ENCODE assay signal across 36 cellular contexts in the genomic region with DNA sequence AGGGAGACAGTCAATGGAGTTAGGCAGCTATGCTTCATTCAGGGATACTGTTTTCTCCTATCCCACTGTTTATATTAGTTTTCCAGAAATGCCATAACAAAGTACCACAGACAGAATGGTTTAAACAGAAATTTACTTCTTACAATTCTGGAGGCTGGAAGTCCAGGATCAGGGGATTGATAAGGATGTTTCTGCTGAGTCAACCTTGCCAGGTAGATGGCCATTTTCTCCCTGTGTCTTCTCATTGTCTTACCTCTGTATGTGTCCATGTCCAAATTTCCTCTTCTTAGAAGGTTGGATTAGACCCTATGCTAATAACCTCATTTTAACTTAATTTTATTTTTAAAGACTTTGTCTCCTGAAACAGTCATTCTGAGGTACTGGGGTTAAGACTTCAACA. TPM values are rescaled to one million over a fixed set of nuclear protein-coding genes. Genes with fewer than 3 reads are reported as not detected.
"Had no signal": no experiment of that assay in that cellular context is flagged by ENCODE, and none has a peak within 500 bp of the region (broad histone marks: within the 10 kb centered on the region; RNA-seq: fewer than 3 reads in every experiment).

No MANE protein-coding gene starts in this region.

- DNase-seq: activated effector memory CD4-positive, alpha-beta T cell treated with anti-CD3 and anti-CD28 coated beads, Interleukin-2, amount 50 U/mL, for 16 hours; activated effector memory CD4-positive, alpha-beta T cell treated with Interleukin-2 at 50 U/mL for 16 hours; activated gamma-delta T cell; activated gamma-delta T cell treated with Interleukin-2 at 50 U/mL for 16 hours; activated naive CD4-positive, alpha-beta T cell; activated naive CD4-positive, alpha-beta T cell treated with anti-CD3 and anti-CD28 coated beads for 36 hours; activated naive CD4-positive, alpha-beta T cell treated with anti-CD3 and anti-CD28 coated beads, Interleukin-2, amount 10 ng/mL, durations not matched to agents 7 days and 5 days; activated naive CD4-positive, alpha-beta T cell treated with anti-CD3 and anti-CD28 coated beads, Interleukin-2, amount 50 U/mL, for 16 hours; activated naive CD4-positive, alpha-beta T cell treated with Interleukin-2 at 50 U/mL for 16 hours; activated naive CD8-positive, alpha-beta T cell treated with anti-CD3 and anti-CD28 coated beads for 36 hours; activated naive CD8-positive, alpha-beta T cell treated with anti-CD3 and anti-CD28 coated beads, Interleukin-2, amount 10 ng/mL, durations not matched to agents 7 days and 5 days; activated naive CD8-positive, alpha-beta T cell treated with anti-CD3 and anti-CD28 coated beads, Interleukin-2, amount 50 U/mL, for 24 hours; activated T-cell treated with anti-CD3 and anti-CD28 coated beads, Interleukin-2, amount 50 U/mL, for 24 hours; activated T-cell treated with anti-CD3 and anti-CD28 coated beads, Interleukin-2, amount 50 U/mL, for 4 hours; activated T-cell treated with anti-CD3 and anti-CD28 coated beads, Interleukin-2, amount 50 U/mL, for 48 hours; activated T-cell treated with anti-CD3 and anti-CD28 coated beads, Interleukin-2, amount 50 U/mL, for 72 hours; adrenal gland; amniotic stem cell; amygdala; anterior cingulate cortex; aorta; body of pancreas; brain microvascular endothelial cell; caudate nucleus; central memory CD4-positive, alpha-beta T cell; cerebellar nuclear complex had no signal

- H3K4me1 ChIP-seq: adrenal gland, ascending aorta, breast epithelium had no signal

- H3K27me3 ChIP-seq: adrenal gland, ascending aorta, body of pancreas, brain microvascular endothelial cell, breast epithelium, cardiac muscle cell had no signal

- ATAC-seq: activated naive CD4-positive, alpha-beta T cell treated with anti-CD3 and anti-CD28 coated beads, Interleukin-2, amount 50 U/mL, for 72 hours; activated naive CD8-positive, alpha-beta T cell treated with anti-CD3 and anti-CD28 coated beads, Interleukin-2, amount 50 U/mL, for 24 hours; activated T-cell treated with anti-CD3 and anti-CD28 coated beads, Interleukin-2, amount 50 U/mL, for 4 hours; activated T-cell treated with anti-CD3 and anti-CD28 coated beads, Interleukin-2, amount 50 U/mL, for 72 hours; activated T-helper 17 cell treated with anti-CD3 and anti-CD28 coated beads, Interleukin-2, amount 50 U/mL, for 72 hours; body of pancreas had no signal

- H3K4me3 ChIP-seq: adrenal gland, ascending aorta, body of pancreas, breast epithelium, cardiac muscle cell had no signal

- H3K36me3 ChIP-seq: adrenal gland, ascending aorta, brain microvascular endothelial cell, breast epithelium, cardiac muscle cell had no signal

- H3K9me3 ChIP-seq: adrenal gland, ascending aorta, body of pancreas, breast epithelium had no signal

- FAIRE-seq: astrocyte, bronchial epithelial cell had no signal

- H3K27ac ChIP-seq: adrenal gland, ascending aorta, body of pancreas, brain microvascular endothelial cell, breast epithelium, cardiac muscle cell had no signal

RNA-seq across cellular contexts. Expression of a gene that starts 20.5 kb away (rescaled TPM):
- total RNA-seq: activated naive CD4-positive, alpha-beta T cell treated with anti-CD3 and anti-CD28 coated beads for 36 hours; activated naive CD4-positive, alpha-beta T cell treated with anti-CD3 and anti-CD28 coated beads, Interleukin-2, amount 50 U/mL, for 72 hours; activated naive CD8-positive, alpha-beta T cell treated with anti-CD3 and anti-CD28 coated beads for 36 hours; activated naive CD8-positive, alpha-beta T cell treated with anti-CD3 and anti-CD28 coated beads, Interleukin-2, amount 10 ng/mL, durations not matched to agents 7 days and 5 days; activated T-helper 1 cell treated with anti-CD3 and anti-CD28 coated beads, Interleukin-12 subunit alpha, Interleukin-12 subunit beta, Interleukin-2, Interleukin-4 antibody, amounts not matched to agents 30 ng/mL and 10 ng/mL and 1 ng/mL, durations not matched to agents 14 hours and 24 hours and 36 hours; activated T-helper 17 cell treated with anti-CD3 and anti-CD28 coated beads, Interleukin-2, amount 50 U/mL, for 72 hours; activated T-helper 2 cell treated with anti-CD3 and anti-CD28 coated beads, Interferon-gamma antibody, Interleukin-2, Interleukin-4, amounts not matched to agents 10 μg/mL and 5 μg/mL and 100 μg/mL, durations not matched to agents 14 hours and 24 hours and 36 hours; ascending aorta; body of pancreas; cardiac muscle cell; cardiac septum had no signal
- polyA plus RNA-seq: cardiac muscle cell had no signal
